24 cellular contexts compared by ENCODE assay signal in the genomic region with DNA sequence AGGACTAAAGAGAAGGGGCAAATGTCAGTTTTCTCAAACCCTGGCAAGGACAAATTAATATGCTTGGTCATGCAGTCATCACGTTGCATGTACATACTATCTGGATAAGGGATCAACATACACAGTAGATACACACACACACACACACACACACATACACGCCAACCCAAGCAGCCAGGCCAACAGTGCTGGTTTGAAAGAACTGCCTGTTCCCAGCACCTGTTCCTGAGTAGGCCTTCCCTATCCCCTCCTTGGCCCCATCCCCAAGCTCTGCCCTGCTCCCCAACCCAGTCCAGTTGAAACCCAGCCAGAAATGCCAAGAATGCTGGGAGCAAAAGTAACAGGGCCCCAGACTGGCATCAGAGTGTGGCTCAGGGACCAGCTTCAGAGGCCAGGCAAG. TPM values are rescaled to one million over a fixed set of nuclear protein-coding genes. Genes with fewer than 3 reads are reported as not detected.
DNase-seq lines count a peak whose midpoint lies in the region; ATAC-seq, FAIRE-seq and TF ChIP-seq lines count a peak whose summit lies in the region.
"Had no signal": no experiment of that assay in that cellular context is flagged by ENCODE, and none has a peak within 500 bp of the region (broad histone marks: within the 10 kb centered on the region; RNA-seq: fewer than 3 reads in every experiment).

No MANE protein-coding gene starts in this region.

- no peak for TF ChIP-seq CTCF in breast epithelium (IDR thresholded peaks at IDR 0.05)
- no peak for TF ChIP-seq CTCF in MCF 10A (IDR thresholded peaks at IDR 0.05; ENCODE audit: unreplicated experiment)
- no peak for TF ChIP-seq CTCF in kidney (IDR thresholded peaks at IDR 0.05; ENCODE audit: borderline replicate concordance, extremely low read depth, insufficient read depth)
- no peak for TF ChIP-seq CTCF in GM20000 (IDR thresholded peaks at IDR 0.05; ENCODE audit: extremely low read depth, missing control alignments)

- TF ChIP-seq POLR2A in breast epithelium (IDR thresholded peaks at IDR 0.05) = no peak

- H3K4me1 Mint-ChIP-seq in MCF 10A (ENCODE audit: insufficient read depth, unreplicated experiment) = peaks cover 10% of the 10 kb centered on the region

- no peak overlapping the region for H3K4me3 Mint-ChIP-seq in MCF 10A (ENCODE audit: unreplicated experiment)
- H3K4me3 Mint-ChIP-seq: immature natural killer cell had no signal

- H3K27ac ChIP-seq in breast epithelium (peak overlapping the region in 1 of 2 donors; percentile 63), kidney (ENCODE audit: low read depth in 2 of 2, low read length in 2 of 2) (peak overlapping the region in 1 of 2 donors; percentile 4)
- H3K27ac ChIP-seq: 22Rv1, colonic mucosa, neural progenitor cell, SK-N-MC, thyroid gland had no signal

- CTCF ChIA-PET in MCF 10A (lab: Yijun Ruan, JAX) = no interaction called here

- H3K4me3 ChIP-seq in breast epithelium (peak overlapping the region in 2 of 3 donors; percentile 5 to 31), kidney (ENCODE audit: low read length in 2 of 2) (no peak overlapping the region), skeletal muscle cell (ENCODE audit: low read depth, low read length) (peak overlapping the region; percentile 23)
- H3K4me3 ChIP-seq: colonic mucosa, neural progenitor cell, SK-N-MC, skin epidermis, thyroid gland had no signal

- H3K9ac ChIP-seq in kidney (ENCODE audit: low read length in 2 of 2) = peak overlapping the region in 1 of 2 donors; percentile 26
- H3K9ac ChIP-seq: neural progenitor cell had no signal

- no peaks in the 10 kb centered on the region for H3K36me3 ChIP-seq in breast epithelium
- H3K36me3 ChIP-seq in kidney (ENCODE audit: control insufficient read depth in 1 of 2, insufficient read depth in 2 of 2, low read length in 2 of 2) = no peaks in the 10 kb centered on the region
- H3K36me3 ChIP-seq: BE2C, colonic mucosa, neural progenitor cell, thyroid gland had no signal

- BruUV-seq in MCF 10A (replicated peaks; lab: Mats Ljungman, UMichigan) = no TSS peak

- no peaks in the 10 kb centered on the region for H3K9me3 Mint-ChIP-seq in MCF 10A (ENCODE audit: unreplicated experiment)
- H3K9me3 Mint-ChIP-seq: IgD-negative memory B cell, immature natural killer cell, neural progenitor cell had no signal

- POLR2A ChIA-PET in MCF 10A (lab: Yijun Ruan, JAX) = no interaction called here

- DNase-seq in breast epithelium (ENCODE audit: low spot score in 2 of 2) (no peak), MCF 10A (ENCODE audit: unreplicated experiment) (no peak), kidney (peak; percentile 32), skeletal muscle cell (ENCODE audit: low read depth) (peak; percentile 69), GM20000 (ENCODE audit: low spot score) (no peak), germinal center (ENCODE audit: low spot score) (no peak), NCI-H748 (lab: John Stamatoyannopoulos, UW; ENCODE audit: unreplicated experiment) (no peak)
- DNase-seq: activated effector memory CD4-positive, alpha-beta T cell treated with Interleukin-2 at 50 U/mL for 16 hours; BE2C; colonic mucosa; GF-D8; immature natural killer cell; mammary epithelial cell; NCI-H1048; stimulated activated CD4-positive, alpha-beta T cell treated with anti-CD3 and anti-CD28 coated beads, Interleukin-4, amount 100 ng/mL, for 24 hours; T-helper 9 cell; thyroid gland had no signal

- no peak for FAIRE-seq in kidney (lab: Jason Lieb, UNC)
- FAIRE-seq: GM12892 had no signal

- H3K36me3 Mint-ChIP-seq in MCF 10A (ENCODE audit: insufficient read depth, unreplicated experiment) = no peaks in the 10 kb centered on the region
- H3K36me3 Mint-ChIP-seq: IgD-negative memory B cell, immature natural killer cell had no signal

- intact Hi-C loops in breast epithelium (cut with DNase I; ENCODE audit: low total_unique reads) (no loop called here), MCF 10A (cut with micrococcal nuclease) (no loop called here), kidney (cut with DNase I) (no loop called here)

- H3K27ac Mint-ChIP-seq in MCF 10A (ENCODE audit: low read depth, unreplicated experiment) = no peak overlapping the region
- H3K27ac Mint-ChIP-seq: IgD-negative memory B cell, immature natural killer cell, neural progenitor cell had no signal

- H3K9me3 ChIP-seq in breast epithelium (no peaks in the 10 kb centered on the region), kidney (ENCODE audit: control insufficient read depth in 1 of 2, low read length in 2 of 2) (no peaks in the 10 kb centered on the region)
- H3K9me3 ChIP-seq: BE2C, colonic mucosa, thyroid gland had no signal

- H3K27me3 Mint-ChIP-seq in MCF 10A (ENCODE audit: insufficient read depth, unreplicated experiment) = peaks cover 17% of the 10 kb centered on the region

- H3K4me1 ChIP-seq in breast epithelium (peaks cover 0 to 3% of the 10 kb centered on the region in 2 donors), kidney (ENCODE audit: control insufficient read depth in 1 of 2, insufficient read depth in 1 of 2, low read depth in 1 of 2, low read length in 2 of 2) (peaks cover 8 to 12% of the 10 kb centered on the region in 2 donors)
- H3K4me1 ChIP-seq: BE2C, colonic mucosa had no signal

- no peak for ATAC-seq in GM19455 (IDR thresholded peaks at IDR 0.05; ENCODE audit: unreplicated experiment)

- no peaks in the 10 kb centered on the region for H3K27me3 ChIP-seq in breast epithelium
- H3K27me3 ChIP-seq: colonic mucosa, thyroid gland had no signal

RNA-seq across cellular contexts. Expression of a gene that starts 4.4 kb away (rescaled TPM):
- total RNA-seq in breast epithelium (100 to 1,000 TPM in 1 of 3 donors, 10 to 100 TPM in 2; 20.5 to 190 (median 33.1) TPM), MCF 10A (2022) (2.1 and 3.0 TPM in 2 replicates), kidney (66.3 TPM)
- 26.2 TPM for polyA plus RNA-seq in kidney (ENCODE audit: insufficient read depth, low read depth, low replicate concordance)

RNA-seq across cellular contexts. Expression of a gene that starts 12.6 kb away (rescaled TPM):
- total RNA-seq in breast epithelium = 100 to 1,000 TPM; 141 to 238 (median 162) TPM
- total RNA-seq in MCF 10A (2022) = 75.8 and 84.3 TPM in 2 replicates
- 116 TPM for total RNA-seq in kidney
- 451 TPM for polyA plus RNA-seq in kidney (ENCODE audit: insufficient read depth, low read depth, low replicate concordance)

RNA-seq across cellular contexts. Expression of a gene that starts 16.9 kb away (rescaled TPM):
- total RNA-seq in breast epithelium (10 to 100 TPM; 18.9 to 90.9 (median 21.6) TPM), MCF 10A (2022) (2.5 and 3.9 TPM in 2 replicates), kidney (11.1 TPM)
- 30.2 TPM for polyA plus RNA-seq in kidney (ENCODE audit: insufficient read depth, low read depth, low replicate concordance)

RNA-seq across cellular contexts. Expression of a gene that starts 25.5 kb away (rescaled TPM):
- total RNA-seq in breast epithelium = 100 to 1,000 TPM; 540 to 910 (median 777) TPM
- total RNA-seq in MCF 10A (2022) = 552 and 724 TPM in 2 replicates
- 1,130 TPM for total RNA-seq in kidney
- 1,381 TPM for polyA plus RNA-seq in kidney (ENCODE audit: insufficient read depth, low read depth, low replicate concordance)

RNA-seq across cellular contexts. Expression of a gene that starts 39.6 kb away (rescaled TPM):
- 1 to 10 TPM in 1 of 3 donors, under 1 TPM in 2; 0.64 to 1.6 (median 0.88) TPM for total RNA-seq in breast epithelium
- 1.9 TPM in 2 replicates for total RNA-seq in MCF 10A (2022)
- 6.2 TPM for total RNA-seq in kidney
- 3.4 TPM for polyA plus RNA-seq in kidney (ENCODE audit: insufficient read depth, low read depth, low replicate concordance)

Comparison
In these comparisons a context has a peak if more than half of its experiments do, and no peak if none do; other contexts are left out.
1. DNase-seq: peak in kidney (single experiment) and skeletal muscle cell (single experiment); none in breast epithelium (0 of 2), MCF 10A (single experiment), GM20000 (single experiment), germinal center (single experiment) and NCI-H748 (single experiment).
2. H3K4me3 ChIP-seq: peak in breast epithelium (2 of 3) and skeletal muscle cell (single experiment); none in kidney (0 of 2).